In genomic region chr20:5073154-5074049, GRCh38 we compare ENCODE assay signal across 8 cellular contexts. TPM values are rescaled to one million over a fixed set of nuclear protein-coding genes. Genes with fewer than 3 reads are reported as not detected.
DNase-seq lines count a peak whose midpoint lies in the region; ATAC-seq and TF ChIP-seq lines count a peak whose summit lies in the region.

No MANE protein-coding gene starts in this region.

- CTCF ChIA-PET in RWPE1 (lab: Yijun Ruan, JAX): interaction anchor here (0.5 to 1.1 kb wide), 3 partner anchors 30 to 754 kb away, joined by 3 to 4 read pairs (median 3); no protein-coding TSS in a partner anchor

- TF ChIP-seq POLR2A in erythroblast (IDR thresholded peaks at IDR 0.05; ENCODE audit: low read length): no peak

- ATAC-seq in naive B cell (ENCODE audit: low read depth in 2 of 2): no peak
- no peak for ATAC-seq in HG02870 (IDR thresholded peaks at IDR 0.05; ENCODE audit: unreplicated experiment)

- no peaks in the 10 kb centered on the region for H3K36me3 Mint-ChIP-seq in naive B cell

- POLR2A ChIA-PET in RWPE1 (lab: Yijun Ruan, JAX; ENCODE audit: low non-redundant PET): no interaction called here

- H3K27ac ChIP-seq in RWPE1: peak overlapping the region; percentile 94

- peaks cover 21 to 25% (median 24%) of the 10 kb centered on the region in 3 donors for H3K4me1 Mint-ChIP-seq in naive B cell

- peak overlapping the region in 1 of 8 donors; percentile 38 for H3K4me3 Mint-ChIP-seq in naive B cell

- H3K9me3 Mint-ChIP-seq in naive B cell: no peaks in the 10 kb centered on the region

- peak overlapping the region in 4 of 6 donors; percentile 32 to 94 (median 39) for H3K27ac Mint-ChIP-seq in naive B cell

- H3K27me3 Mint-ChIP-seq in naive B cell: no peaks in the 10 kb centered on the region

- no peak for TF ChIP-seq CTCF in RWPE1 (conservative IDR thresholded peaks at IDR 0.05; ENCODE audit: low read depth)

- DNase-seq in SKM-1 treated with dmso at 0.1 percent for 144 hours (lab: John Stamatoyannopoulos, UW; ENCODE audit: unreplicated experiment) (peak; percentile 20), SKM-1 (lab: John Stamatoyannopoulos, UW; ENCODE audit: unreplicated experiment) (no peak), RWPE1 (ENCODE audit: low spot score) (peak; percentile 80), erythroblast (lab: John Stamatoyannopoulos, UW) (peak; percentile 48 to 72), naive B cell (no peak), NCI-H2171 (lab: John Stamatoyannopoulos, UW) (no peak)
- no peak for DNase-seq in activated CD4-positive, alpha-beta T cell treated with anti-CD3 and anti-CD28 coated beads for 4 hours

RNA-seq across cellular contexts. Expression of gene TMEM230, which starts 39.5 kb away (rescaled TPM):
- polyA plus RNA-seq in naive B cell (ENCODE audit: low read depth in 6 of 6): 100 to 1,000 TPM; 201 to 343 (median 245) TPM

RNA-seq across cellular contexts. Expression of gene PCNA, which starts 46.4 kb away (rescaled TPM):
- 10 to 100 TPM; 33.4 to 43.0 (median 39.0) TPM for polyA plus RNA-seq in naive B cell (ENCODE audit: low read depth in 6 of 6)

RNA-seq across cellular contexts. Expression of gene CDS2, which starts 53.4 kb away (rescaled TPM):
- polyA plus RNA-seq in naive B cell (ENCODE audit: low read depth in 6 of 6): 10 to 100 TPM; 41.0 to 73.4 (median 50.4) TPM

Comparison
In these comparisons a context has a peak if more than half of its experiments do, and no peak if none do; other contexts are left out.
1. DNase-seq: peak in SKM-1 treated with dmso at 0.1 percent for 144 hours (single experiment), RWPE1 (single experiment) and erythroblast (2 of 2); none in SKM-1 (single experiment), naive B cell (single experiment), NCI-H2171 (single experiment) and activated CD4-positive, alpha-beta T cell treated with anti-CD3 and anti-CD28 coated beads for 4 hours (0 of 2).